Comparison of ENCODE assay signal across 8 cellular contexts in genomic region chr20:53707341-53708102, GRCh38.
DNase-seq lines count a peak whose midpoint lies in the region; ATAC-seq and TF ChIP-seq lines count a peak whose summit lies in the region.

No MANE protein-coding gene starts in this region.

- TF ChIP-seq CTCF in chondrocyte (IDR thresholded peaks at IDR 0.05) (no peak), sigmoid colon (IDR thresholded peaks at IDR 0.05) (peak in 1 of 4 experiments; percentile 13)

- H3K36me3 ChIP-seq in sigmoid colon, result no peaks in the 10 kb centered on the region

- TF ChIP-seq POLR2A in GM18505 (IDR thresholded peaks at IDR 0.05; ENCODE audit: borderline replicate concordance, extremely low read depth, insufficient read depth, insufficient read length) (no peak), sigmoid colon (IDR thresholded peaks at IDR 0.05) (no peak)

- 67 to 69% methylated on average over 6 of the region's 6 CpGs for WGBS in sigmoid colon, 2 donors

- DNase-seq in NOMO-1 (lab: John Stamatoyannopoulos, UW; ENCODE audit: unreplicated experiment in 2 of 2) (peak; percentile 33 to 59), chondrocyte (ENCODE audit: low spot score) (no peak), sigmoid colon (no peak), germinal center (ENCODE audit: low spot score) (no peak), ecto neural progenitor cell (ENCODE audit: low spot score) (no peak), NCI-H1105 (lab: John Stamatoyannopoulos, UW) (no peak)

- H3K27me3 ChIP-seq in sigmoid colon, result no peaks in the 10 kb centered on the region

- peak overlapping the region; percentile 92 for H3K27ac Mint-ChIP-seq in chondrocyte (ENCODE audit: unreplicated experiment)

- intact Hi-C loops in sigmoid colon (cut with DNase I), result no loop called here

- H3K4me3 Mint-ChIP-seq in chondrocyte (ENCODE audit: unreplicated experiment), result no peak overlapping the region

- no peak for TF ChIP-seq EP300 in sigmoid colon (IDR thresholded peaks at IDR 0.05)

- H3K9me3 ChIP-seq in sigmoid colon, result no peaks in the 10 kb centered on the region

- no peaks in the 10 kb centered on the region for H3K36me3 Mint-ChIP-seq in chondrocyte (ENCODE audit: low read depth)

- H3K4me1 Mint-ChIP-seq in chondrocyte (ENCODE audit: low read depth), result peaks cover 36% of the 10 kb centered on the region

- peaks cover 0 to 19% (median 14%) of the 10 kb centered on the region in 4 donors for H3K4me1 ChIP-seq in sigmoid colon

- ATAC-seq in GM18505 (IDR thresholded peaks at IDR 0.05; ENCODE audit: unreplicated experiment) (peak; percentile 26), HG02588 (IDR thresholded peaks at IDR 0.05; ENCODE audit: unreplicated experiment) (peak; percentile 28)

- H3K4me3 ChIP-seq in sigmoid colon, result no peak overlapping the region

- H3K9me3 Mint-ChIP-seq in chondrocyte (ENCODE audit: low read depth), result no peaks in the 10 kb centered on the region

- H3K27ac ChIP-seq in sigmoid colon, result peak overlapping the region in 3 of 4 donors; percentile 3 to 52 (median 21)

- no peaks in the 10 kb centered on the region for H3K27me3 Mint-ChIP-seq in chondrocyte (ENCODE audit: low read depth)

Comparison
In these comparisons a context has a peak if more than half of its experiments do, and no peak if none do; other contexts are left out.
1. DNase-seq: peak in NOMO-1 (2 of 2); none in chondrocyte (single experiment), sigmoid colon (single experiment), germinal center (single experiment), ecto neural progenitor cell (single experiment) and NCI-H1105 (single experiment).